In the genomic region with DNA sequence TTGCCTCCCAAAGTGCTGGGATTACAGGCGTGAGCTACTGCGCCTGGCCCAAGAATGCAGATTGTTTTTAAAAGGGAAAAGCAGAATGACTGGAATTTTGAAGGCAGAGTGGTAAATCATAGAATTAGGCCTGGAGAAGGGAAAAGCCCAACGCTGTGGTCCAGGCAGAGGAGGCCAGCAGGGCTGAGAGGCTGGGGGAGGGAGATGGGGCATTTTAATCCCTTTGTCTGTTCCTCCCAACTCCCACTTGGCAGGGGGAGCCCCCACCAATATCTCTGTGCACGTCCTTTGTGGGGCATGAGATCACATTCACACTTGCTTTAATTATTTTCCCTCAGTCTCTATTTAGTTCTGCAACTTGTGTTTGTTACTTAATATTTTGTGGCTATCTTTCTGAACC, we compare ENCODE assay signal across 20 cellular contexts. TPM values are rescaled to one million over a fixed set of nuclear protein-coding genes. Genes with fewer than 3 reads are reported as not detected.
DNase-seq lines count a peak whose midpoint lies in the region; ATAC-seq, FAIRE-seq and TF ChIP-seq lines count a peak whose summit lies in the region.
"Had no signal": no experiment of that assay in that cellular context is flagged by ENCODE, and none has a peak within 500 bp of the region (broad histone marks: within the 10 kb centered on the region; RNA-seq: fewer than 3 reads in every experiment).

No MANE protein-coding gene starts in this region.

- 75 to 86% methylated on average over 4 of the region's 4 CpGs for WGBS in testis, 2 donors
- 89 to 94% methylated on average over 4 of the region's 4 CpGs for WGBS in upper lobe of left lung, 2 donors

- H3K36me3 Mint-ChIP-seq in WTC11: no peaks in the 10 kb centered on the region
- H3K36me3 Mint-ChIP-seq: CD8-positive, alpha-beta memory T cell had no signal

- no peak for FAIRE-seq in kidney (lab: Jason Lieb, UNC)
- FAIRE-seq: H1 had no signal

- ATAC-seq in WTC11 (no peak), GM21717 (IDR thresholded peaks at IDR 0.05; ENCODE audit: unreplicated experiment) (no peak), upper lobe of left lung (ENCODE audit: low FRiP score in 2 of 2) (no peak)
- ATAC-seq: K562 had no signal

- no peaks in the 10 kb centered on the region for H3K4me1 Mint-ChIP-seq in WTC11
- H3K4me1 Mint-ChIP-seq: CD8-positive, alpha-beta memory T cell had no signal

- H3K4me3 Mint-ChIP-seq in WTC11: no peak overlapping the region
- H3K4me3 Mint-ChIP-seq: CD8-positive, alpha-beta memory T cell had no signal

- H3K4me3 ChIP-seq in HEK293 (ENCODE audit: low read depth, low read length) (no peak overlapping the region), kidney (ENCODE audit: low read length in 2 of 2) (no peak overlapping the region), testis (no peak overlapping the region), upper lobe of left lung (no peak overlapping the region)
- H3K4me3 ChIP-seq: K562 had no signal

- H3K9me3 ChIP-seq in HEK293 (ENCODE audit: control insufficient read depth, insufficient read depth, low read depth, low read length) (no peaks in the 10 kb centered on the region), kidney (ENCODE audit: control insufficient read depth in 1 of 2, low read length in 2 of 2) (no peaks in the 10 kb centered on the region), testis (no peaks in the 10 kb centered on the region), upper lobe of left lung (no peaks in the 10 kb centered on the region)

- TF ChIP-seq POLR2A in testis (IDR thresholded peaks at IDR 0.05): no peak
- TF ChIP-seq POLR2A in upper lobe of left lung (IDR thresholded peaks at IDR 0.05): no peak

- POLR2A ChIA-PET in HEK293 (lab: Yijun Ruan, JAX) (no interaction called here), WTC11 (lab: Charles Lee) (no interaction called here)

- no peaks in the 10 kb centered on the region for H3K27me3 ChIP-seq in testis
- no peaks in the 10 kb centered on the region for H3K27me3 ChIP-seq in upper lobe of left lung

- peaks cover 3% of the 10 kb centered on the region for H3K27me3 Mint-ChIP-seq in WTC11 (ENCODE audit: low read depth)
- H3K27me3 Mint-ChIP-seq: CD8-positive, alpha-beta memory T cell had no signal

- no peaks in the 10 kb centered on the region for H3K4me1 ChIP-seq in HEK293 (ENCODE audit: control insufficient read depth, insufficient read depth, low read length)
- H3K4me1 ChIP-seq in kidney (ENCODE audit: control insufficient read depth in 1 of 2, insufficient read depth in 1 of 2, low read depth in 1 of 2, low read length in 2 of 2): no peaks in the 10 kb centered on the region
- H3K4me1 ChIP-seq in testis: peaks cover 14% of the 10 kb centered on the region
- H3K4me1 ChIP-seq in upper lobe of left lung: no peaks in the 10 kb centered on the region

- no peak overlapping the region for H3K9ac ChIP-seq in kidney (ENCODE audit: low read length in 2 of 2)

- H3K27ac Mint-ChIP-seq in WTC11: peak overlapping the region; percentile 22; the same call in 1 of the 2 replicates

- no peaks in the 10 kb centered on the region for H3K9me3 Mint-ChIP-seq in WTC11
- H3K9me3 Mint-ChIP-seq: CD8-positive, alpha-beta memory T cell had no signal

- DNase-seq in WTC11 (ENCODE audit: low spot score) (no peak), kidney (peak; percentile 46), testis (peak; percentile 15), NOMO-1 treated with DMSO at 0.1 percent for 48 hours (lab: John Stamatoyannopoulos, UW; ENCODE audit: unreplicated experiment) (no peak), upper lobe of left lung (no peak)
- DNase-seq: ACHN; C1 segment of cervical spinal cord; CD8-positive, alpha-beta memory T cell; DMS79; NCI-H1092 treated with DMSO at 0.1 percent for 48 hours; NCI-H146; NCI-H2081; NCI-H748 treated with DMSO at 0.1 percent for 48 hours; NK-92 treated with Interleukin-12 subunit alpha and Interleukin-12 subunit beta, amount 100 ng/mL, for 24 hours; OCI-M1; SHP77 had no signal

- H3K36me3 ChIP-seq in HEK293 (ENCODE audit: control insufficient read depth in 2 of 2, insufficient read depth in 1 of 2, low read length in 2 of 2) (no peaks in the 10 kb centered on the region), kidney (ENCODE audit: control insufficient read depth in 1 of 2, insufficient read depth in 2 of 2, low read length in 2 of 2) (no peaks in the 10 kb centered on the region), testis (ENCODE audit: low read depth, missing control alignments) (no peaks in the 10 kb centered on the region), upper lobe of left lung (peaks cover 0 to 17% (median under 1%) of the 10 kb centered on the region in 4 donors)

- TF ChIP-seq CTCF in HEK293 (tag by site-specific recombination; IDR thresholded peaks at IDR 0.05) (no peak), WTC11 (IDR thresholded peaks at IDR 0.05) (no peak), kidney (IDR thresholded peaks at IDR 0.05; ENCODE audit: borderline replicate concordance, extremely low read depth, insufficient read depth) (no peak), testis (IDR thresholded peaks at IDR 0.05) (no peak), upper lobe of left lung (IDR thresholded peaks at IDR 0.05) (no peak)

- CTCF ChIA-PET in HEK293 (lab: Yijun Ruan, JAX): interaction anchor here (0.6 to 2.9 kb wide), 3 partner anchors 10 to 674 kb away, joined by 3 to 23 read pairs (median 3); no protein-coding TSS in a partner anchor
- CTCF ChIA-PET in WTC11 (lab: Charles Lee): interaction anchor here (1.2 kb wide), 1 partner anchor 10 kb away, joined by 5 read pairs; no protein-coding TSS in a partner anchor

- no peak for TF ChIP-seq EP300 in upper lobe of left lung (IDR thresholded peaks at IDR 0.05)

- no peak overlapping the region for H3K27ac ChIP-seq in HEK293 (ENCODE audit: extremely low read depth, low read depth, low read length)
- H3K27ac ChIP-seq in kidney (ENCODE audit: low read depth in 2 of 2, low read length in 2 of 2): no peak overlapping the region
- H3K27ac ChIP-seq in testis: peak overlapping the region; percentile 50 to 57
- no peak overlapping the region for H3K27ac ChIP-seq in upper lobe of left lung

- intact Hi-C loops in kidney (cut with DNase I) (no loop called here), testis (cut with DNase I; ENCODE audit: low total_unique reads) (no loop called here)

TF ChIP-seq in HEK293, 187 proteins besides CTCF, POLR2A, EP300 and RAD21:
- TF ChIP-seq, protein P1, sequence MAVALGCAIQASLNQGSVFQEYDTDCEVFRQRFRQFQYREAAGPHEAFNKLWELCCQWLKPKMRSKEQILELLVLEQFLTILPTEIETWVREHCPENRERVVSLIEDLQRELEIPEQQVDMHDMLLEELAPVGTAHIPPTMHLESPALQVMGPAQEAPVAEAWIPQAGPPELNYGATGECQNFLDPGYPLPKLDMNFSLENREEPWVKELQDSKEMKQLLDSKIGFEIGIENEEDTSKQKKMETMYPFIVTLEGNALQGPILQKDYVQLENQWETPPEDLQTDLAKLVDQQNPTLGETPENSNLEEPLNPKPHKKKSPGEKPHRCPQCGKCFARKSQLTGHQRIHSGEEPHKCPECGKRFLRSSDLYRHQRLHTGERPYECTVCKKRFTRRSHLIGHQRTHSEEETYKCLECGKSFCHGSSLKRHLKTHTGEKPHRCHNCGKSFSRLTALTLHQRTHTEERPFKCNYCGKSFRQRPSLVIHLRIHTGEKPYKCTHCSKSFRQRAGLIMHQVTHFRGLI (tag by site-specific recombination; IDR thresholded peaks at IDR 0.05): 0 out of 2 replicates have a peak, but pooled peaks have one; percentile 41
- TF ChIP-seq ZNF433 (tag by site-specific recombination; IDR thresholded peaks at IDR 0.05; ENCODE audit: low read depth): no peak

TF ChIP-seq in WTC11, 78 proteins besides CTCF, POLR2A, EP300 and RAD21 (continues in another document):
- no peak for TF ChIP-seq FOXK1 (CRISPR knock-in tag; IDR thresholded peaks at IDR 0.05)
- TF ChIP-seq ZBTB21 (CRISPR knock-in tag; IDR thresholded peaks at IDR 0.05; ENCODE audit: borderline replicate concordance): no peak
- TF ChIP-seq CREB1 (CRISPR knock-in tag; IDR thresholded peaks at IDR 0.05): no peak
- TF ChIP-seq RELA (CRISPR knock-in tag; IDR thresholded peaks at IDR 0.05; ENCODE audit: borderline replicate concordance): no peak
- TF ChIP-seq, protein P2, sequence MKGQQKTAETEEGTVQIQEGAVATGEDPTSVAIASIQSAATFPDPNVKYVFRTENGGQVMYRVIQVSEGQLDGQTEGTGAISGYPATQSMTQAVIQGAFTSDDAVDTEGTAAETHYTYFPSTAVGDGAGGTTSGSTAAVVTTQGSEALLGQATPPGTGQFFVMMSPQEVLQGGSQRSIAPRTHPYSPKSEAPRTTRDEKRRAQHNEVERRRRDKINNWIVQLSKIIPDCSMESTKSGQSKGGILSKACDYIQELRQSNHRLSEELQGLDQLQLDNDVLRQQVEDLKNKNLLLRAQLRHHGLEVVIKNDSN (CRISPR knock-in tag; IDR thresholded peaks at IDR 0.05): no peak
- no peak for TF ChIP-seq ATF1 (CRISPR knock-in tag; IDR thresholded peaks at IDR 0.05)
- TF ChIP-seq, protein P3, sequence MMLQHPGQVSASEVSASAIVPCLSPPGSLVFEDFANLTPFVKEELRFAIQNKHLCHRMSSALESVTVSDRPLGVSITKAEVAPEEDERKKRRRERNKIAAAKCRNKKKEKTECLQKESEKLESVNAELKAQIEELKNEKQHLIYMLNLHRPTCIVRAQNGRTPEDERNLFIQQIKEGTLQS (CRISPR knock-in tag; conservative IDR thresholded peaks at IDR 0.05): no peak
- TF ChIP-seq ZNF396 (CRISPR knock-in tag; IDR thresholded peaks at IDR 0.05; ENCODE audit: borderline replicate concordance): no peak
- no peak for TF ChIP-seq ATF2 (CRISPR knock-in tag; IDR thresholded peaks at IDR 0.05; ENCODE audit: borderline replicate concordance, low read depth)

RNA-seq across cellular contexts. Expression of gene RANBP3, which starts 54.4 kb away (rescaled TPM):
- total RNA-seq in WTC11 (2021) (74.5 to 76.3 TPM (median 75.6 TPM) in 3 replicates), kidney (69.7 TPM), testis (100 to 1,000 TPM; 145 to 148 TPM), upper lobe of left lung (100 to 1,000 TPM in 1 of 6 donors, 10 to 100 TPM in 5; 64.4 to 116 (median 68.5) TPM)
- polyA plus RNA-seq in kidney (ENCODE audit: insufficient read depth, low read depth, low replicate concordance) (33.7 TPM), testis (ENCODE audit: insufficient read depth, low read depth, low replicate concordance) (142 TPM)

Comparison
In these comparisons a context has a peak if more than half of its experiments do, and no peak if none do; other contexts are left out.
1. H3K27ac ChIP-seq: peak in testis (2 of 2); none in HEK293 (single experiment), kidney (0 of 2) and upper lobe of left lung (0 of 4).
2. DNase-seq: peak in kidney (single experiment) and testis (single experiment); none in WTC11 (single experiment), NOMO-1 treated with DMSO at 0.1 percent for 48 hours (single experiment) and upper lobe of left lung (0 of 2).